8 cellular contexts compared by ENCODE assay signal in the genomic region with DNA sequence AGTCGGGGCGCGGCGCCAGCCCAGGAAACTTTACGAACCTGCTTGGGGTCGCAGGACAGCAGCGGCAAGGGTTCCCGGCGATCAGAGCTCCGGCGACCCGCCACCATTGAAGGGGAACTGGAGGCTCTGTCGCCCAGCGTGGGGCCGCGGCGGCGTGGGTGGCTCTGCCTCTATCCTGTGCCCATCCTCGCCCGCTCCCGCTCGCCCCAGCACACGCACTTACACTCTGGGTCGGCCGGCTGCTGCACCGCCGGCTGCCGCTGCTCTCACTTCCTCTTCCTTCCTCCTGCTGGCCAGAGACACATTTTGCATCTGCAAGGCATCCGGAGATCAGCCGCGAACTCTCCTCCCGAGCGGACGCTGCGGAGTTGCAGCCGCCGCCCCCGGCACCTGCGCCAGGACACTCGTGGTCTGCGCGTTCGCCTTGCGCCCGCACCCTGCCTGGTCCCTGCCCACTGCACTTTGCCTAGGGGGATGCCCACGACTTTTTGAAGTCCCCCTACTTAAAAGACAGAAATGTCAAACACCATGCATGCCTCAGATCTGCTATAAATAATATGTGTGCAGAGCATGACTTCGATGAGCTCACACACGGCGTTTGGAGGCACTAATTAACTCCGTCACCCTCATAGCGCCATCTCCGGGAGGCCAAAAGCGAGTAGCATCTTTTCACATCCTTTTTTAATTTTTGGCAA. TPM values are rescaled to one million over a fixed set of nuclear protein-coding genes. Genes with fewer than 3 reads are reported as not detected.
A peak's percentile ranks its signal among the peaks of the same experiment; 100 is the strongest.
DNase-seq lines count a peak whose midpoint lies in the region; ATAC-seq and TF ChIP-seq lines count a peak whose summit lies in the region.

A gene with protein sequence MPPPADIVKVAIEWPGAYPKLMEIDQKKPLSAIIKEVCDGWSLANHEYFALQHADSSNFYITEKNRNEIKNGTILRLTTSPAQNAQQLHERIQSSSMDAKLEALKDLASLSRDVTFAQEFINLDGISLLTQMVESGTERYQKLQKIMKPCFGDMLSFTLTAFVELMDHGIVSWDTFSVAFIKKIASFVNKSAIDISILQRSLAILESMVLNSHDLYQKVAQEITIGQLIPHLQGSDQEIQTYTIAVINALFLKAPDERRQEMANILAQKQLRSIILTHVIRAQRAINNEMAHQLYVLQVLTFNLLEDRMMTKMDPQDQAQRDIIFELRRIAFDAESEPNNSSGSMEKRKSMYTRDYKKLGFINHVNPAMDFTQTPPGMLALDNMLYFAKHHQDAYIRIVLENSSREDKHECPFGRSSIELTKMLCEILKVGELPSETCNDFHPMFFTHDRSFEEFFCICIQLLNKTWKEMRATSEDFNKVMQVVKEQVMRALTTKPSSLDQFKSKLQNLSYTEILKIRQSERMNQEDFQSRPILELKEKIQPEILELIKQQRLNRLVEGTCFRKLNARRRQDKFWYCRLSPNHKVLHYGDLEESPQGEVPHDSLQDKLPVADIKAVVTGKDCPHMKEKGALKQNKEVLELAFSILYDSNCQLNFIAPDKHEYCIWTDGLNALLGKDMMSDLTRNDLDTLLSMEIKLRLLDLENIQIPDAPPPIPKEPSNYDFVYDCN (minus strand): TSS at position 228 of the 695 bp plus-strand sequence. CDS start 106,174 bp downstream, outside the sequence.

- 0% methylated on average over 45 to 53 of the region's 53 CpGs for WGBS in testis, 2 donors

- H3K4me1 ChIP-seq in CD4-positive, alpha-beta memory T cell (ENCODE audit: insufficient read depth, low read length): peaks cover 44% of the 10 kb centered on the region
- H3K4me1 ChIP-seq in SJSA1 (replicated peaks) (peaks cover 7% of the 10 kb centered on the region), testis (peaks cover under 1% of the 10 kb centered on the region)

- H3K4me3 Mint-ChIP-seq in CD4-positive, alpha-beta memory T cell: peak within 1 kb of the TSS; percentile 96 to 99 (median 98)
- H3K4me3 Mint-ChIP-seq in glutamatergic neuron (ENCODE audit: unreplicated experiment): peak within 1 kb of the TSS; percentile 93

- H3K36me3 ChIP-seq in CD4-positive, alpha-beta memory T cell (ENCODE audit: insufficient read depth, low read length): no peaks in the 10 kb centered on the region
- H3K36me3 ChIP-seq in SJSA1 (no peaks in the 10 kb centered on the region), testis (ENCODE audit: low read depth, missing control alignments) (no peaks in the 10 kb centered on the region)

- H3K4me1 Mint-ChIP-seq in CD4-positive, alpha-beta memory T cell: peaks cover 39 to 62% (median 49%) of the 10 kb centered on the region in 4 donors
- H3K4me1 Mint-ChIP-seq in glutamatergic neuron (ENCODE audit: low read depth, unreplicated experiment): peaks cover 14% of the 10 kb centered on the region

- peaks cover 0 to 13% (median 3%) of the 10 kb centered on the region in 8 donors for H3K9me3 Mint-ChIP-seq in CD4-positive, alpha-beta memory T cell
- H3K9me3 Mint-ChIP-seq in glutamatergic neuron (ENCODE audit: unreplicated experiment): peaks cover 9% of the 10 kb centered on the region

- no peaks in the 10 kb centered on the region for H3K9me3 ChIP-seq in CD4-positive, alpha-beta memory T cell (ENCODE audit: control insufficient read depth in 1 of 2, low read length in 2 of 2)
- no peaks in the 10 kb centered on the region for H3K9me3 ChIP-seq in SJSA1 (replicated peaks)
- H3K9me3 ChIP-seq in testis: no peaks in the 10 kb centered on the region

- TF ChIP-seq POLR2A in testis (IDR thresholded peaks at IDR 0.05): no peak

- H3K27ac ChIP-seq in CD4-positive, alpha-beta memory T cell (ENCODE audit: low read depth, low read length): peak within 1 kb of the TSS; percentile 85
- H3K27ac ChIP-seq in SJSA1 (no peak within 1 kb of the TSS), testis (peak within 1 kb of the TSS; percentile 84 to 85)

- DNase-seq in CD4-positive, alpha-beta memory T cell: peak; percentile 85 to 89 (median 88)
- DNase-seq in HT1080 (ENCODE audit: low read depth): peak; percentile 74
- peak; percentile 15 to 44 for DNase-seq in SJSA1 (ENCODE audit: low read depth in 1 of 2, low spot score in 2 of 2)
- peak; percentile 80 for DNase-seq in activated naive CD4-positive, alpha-beta T cell treated with Interleukin-2 at 50 U/mL for 16 hours
- peak; percentile 78 for DNase-seq in glutamatergic neuron
- DNase-seq in omental fat pad (ENCODE audit: low spot score): no peak
- DNase-seq in testis: peak; percentile 81

- intact Hi-C loops in CD4-positive, alpha-beta memory T cell (cut with micrococcal nuclease): loop anchor here (1.0 to 5.0 kb wide), 11 partner anchors 7 to 726 kb away; a partner anchor contains a TSS
- intact Hi-C loops in testis (cut with DNase I; ENCODE audit: low total_unique reads): no loop called here

- H3K27me3 Mint-ChIP-seq in CD4-positive, alpha-beta memory T cell: peaks cover 2 to 3% of the 10 kb centered on the region in 2 donors
- peaks cover 1% of the 10 kb centered on the region for H3K27me3 Mint-ChIP-seq in glutamatergic neuron (ENCODE audit: unreplicated experiment)

- H3K27me3 ChIP-seq in CD4-positive, alpha-beta memory T cell (ENCODE audit: insufficient read depth, low read length): no peaks in the 10 kb centered on the region
- H3K27me3 ChIP-seq in SJSA1 (replicated peaks): peaks cover 42% of the 10 kb centered on the region
- no peaks in the 10 kb centered on the region for H3K27me3 ChIP-seq in testis

- peak within 1 kb of the TSS; percentile 97 to 100 (median 99) for H3K27ac Mint-ChIP-seq in CD4-positive, alpha-beta memory T cell
- H3K27ac Mint-ChIP-seq in glutamatergic neuron (ENCODE audit: unreplicated experiment): peak within 1 kb of the TSS; percentile 35

- TF ChIP-seq CTCF in glutamatergic neuron (IDR thresholded peaks at IDR 0.05; ENCODE audit: partially characterized antibody, unreplicated experiment) (peak; percentile 55), omental fat pad (IDR thresholded peaks at IDR 0.05) (no peak), testis (IDR thresholded peaks at IDR 0.05) (peak; percentile 20 to 58 (median 44))

- POLR2A ChIA-PET in CD4-positive, alpha-beta memory T cell (lab: Charles Lee; ENCODE audit: partially characterized antibody): interaction anchor here (0.7 to 7.3 kb wide), 34 partner anchors 8 to 1648 kb away, joined by 3 to 123 read pairs (median 5); a partner anchor contains a TSS

- H3K36me3 Mint-ChIP-seq in CD4-positive, alpha-beta memory T cell: peaks cover 8 to 33% of the 10 kb centered on the region in 2 donors
- no peaks in the 10 kb centered on the region for H3K36me3 Mint-ChIP-seq in glutamatergic neuron (ENCODE audit: unreplicated experiment)

- CTCF ChIA-PET in CD4-positive, alpha-beta memory T cell (lab: Charles Lee; ENCODE audit: partially characterized antibody): interaction anchor here (0.7 to 6.9 kb wide), 25 partner anchors 9 to 240 kb away, joined by 3 to 76 read pairs (median 5); no protein-coding TSS in a partner anchor

- peak within 1 kb of the TSS; percentile 31 to 78 for H3K4me3 ChIP-seq in CD4-positive, alpha-beta memory T cell (ENCODE audit: low read length in 2 of 2)
- peak within 1 kb of the TSS; percentile 18 for H3K4me3 ChIP-seq in SJSA1
- peak within 1 kb of the TSS; percentile 74 to 82 for H3K4me3 ChIP-seq in testis

- ATAC-seq in GM19455 (IDR thresholded peaks at IDR 0.05; ENCODE audit: unreplicated experiment) (peak; percentile 97), omental fat pad (ENCODE audit: low FRiP score) (peak; percentile 79)

RNA-seq across cellular contexts. Expression of the gene that starts here (rescaled TPM):
- total RNA-seq in CD4-positive, alpha-beta memory T cell: 100 to 1,000 TPM; 123 to 131 TPM
- polyA plus RNA-seq in CD4-positive, alpha-beta memory T cell: 10 to 100 TPM; 45.1 to 99.4 TPM
- total RNA-seq in HT1080 (2014; rRNA removed; shearing (Covaris generic)): 6.2 and 12.3 TPM in 2 replicates
- polyA plus RNA-seq in HT1080 (2015; cell fraction: cytosol; rRNA removed): 10.5 and 15.5 TPM in 2 replicates
- 14.0 and 17.4 TPM in 2 replicates for polyA plus RNA-seq in HT1080 (2015; cell fraction: nucleus; rRNA removed)
- total RNA-seq in SJSA1 (2014; rRNA removed; shearing (Covaris generic)): not detected in 2 replicates
- 5.5 TPM for total RNA-seq in glutamatergic neuron (ENCODE audit: unreplicated experiment)
- 100 to 1,000 TPM in 1 of 4 donors, 10 to 100 TPM in 3; 58.7 to 293 (median 81.0) TPM for total RNA-seq in omental fat pad
- total RNA-seq in testis: 10 to 100 TPM; 36.5 to 47.2 TPM
- 12.9 TPM for polyA plus RNA-seq in testis (ENCODE audit: insufficient read depth, low read depth, low replicate concordance)

Comparison
In these comparisons a context has a peak if more than half of its experiments do, and no peak if none do; other contexts are left out.
1. Peak in DNase-seq and H3K4me3 ChIP-seq in SJSA1; RNA of the gene not detected or under 1 TPM.
2. H3K4me3 ChIP-seq: peak in every context shown above with its lines; median percentile 78 in testis; 54 in CD4-positive, alpha-beta memory T cell; 18 in SJSA1.
3. CTCF ChIP-seq: peak in glutamatergic neuron (single experiment) and testis (3 of 3); none in omental fat pad (0 of 3).